Comparison of ENCODE assay signal across 15 cellular contexts in the genomic region with DNA sequence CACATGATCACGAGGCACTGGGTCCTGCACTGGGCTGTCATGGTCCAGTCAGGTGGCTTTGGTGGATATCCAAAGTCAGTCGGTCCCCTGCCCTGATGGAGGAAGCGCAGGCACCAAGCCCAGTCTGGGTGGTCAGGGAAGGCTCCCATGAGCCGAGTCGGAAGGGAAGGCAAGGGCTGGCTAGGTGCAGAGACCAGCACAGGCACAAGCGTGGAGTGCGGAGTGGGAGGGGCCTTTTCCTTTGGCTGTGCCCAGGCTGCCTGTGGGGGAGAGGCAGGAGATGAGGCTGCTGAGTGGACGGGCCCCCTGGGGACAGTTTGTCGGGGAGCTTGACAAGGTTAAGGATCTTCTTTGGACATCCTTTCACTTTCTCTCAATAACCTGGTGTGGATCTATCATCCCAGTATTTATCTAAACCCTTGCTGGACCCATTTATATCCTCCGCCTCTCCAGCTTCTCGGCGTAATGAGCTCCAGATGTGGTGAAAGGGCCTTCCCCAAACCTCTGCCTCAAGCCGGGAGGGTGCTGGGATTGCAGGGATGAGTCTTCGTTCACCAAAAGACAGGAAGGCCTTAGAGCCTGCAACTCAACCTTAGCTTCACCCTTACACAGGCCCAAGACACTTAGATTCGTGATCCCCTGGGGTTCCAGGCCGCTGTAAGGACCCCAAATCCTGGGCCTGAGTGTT. TPM values are rescaled to one million over a fixed set of nuclear protein-coding genes. Genes with fewer than 3 reads are reported as not detected.
DNase-seq lines count a peak whose midpoint lies in the region; ATAC-seq and TF ChIP-seq lines count a peak whose summit lies in the region.
"Had no signal": no experiment of that assay in that cellular context is flagged by ENCODE, and none has a peak within 500 bp of the region (broad histone marks: within the 10 kb centered on the region; RNA-seq: fewer than 3 reads in every experiment).

No MANE protein-coding gene starts in this region.

- peaks cover 8% of the 10 kb centered on the region for H3K27me3 Mint-ChIP-seq in activated T-helper 17 cell treated with anti-CD3 and anti-CD28 coated beads, Interleukin-2, amount 50 U/mL, for 72 hours
- H3K27me3 Mint-ChIP-seq in activated CD8-positive, alpha-beta T cell treated with anti-CD3 and anti-CD28 coated beads, Interleukin-2, amount 10 ng/mL, durations not matched to agents 7 days and 5 days (ENCODE audit: low read depth), result no peaks in the 10 kb centered on the region

- H3K4me1 Mint-ChIP-seq in stimulated activated effector memory CD8-positive, alpha-beta T cell treated with anti-CD3 and anti-CD28 coated beads, Interleukin-12 subunit alpha, Interleukin-12 subunit beta, amount 100 ng/mL, for 72 hours, result peaks cover 9% of the 10 kb centered on the region
- H3K4me1 Mint-ChIP-seq in activated T-helper 17 cell treated with anti-CD3 and anti-CD28 coated beads, Interleukin-2, amount 50 U/mL, for 72 hours, result peaks cover 5% of the 10 kb centered on the region
- peaks cover 5% of the 10 kb centered on the region for H3K4me1 Mint-ChIP-seq in activated CD8-positive, alpha-beta T cell treated with anti-CD3 and anti-CD28 coated beads, Interleukin-2, amount 10 ng/mL, durations not matched to agents 7 days and 5 days (ENCODE audit: low read depth)
- H3K4me1 Mint-ChIP-seq: CD4-positive, CD25-positive, alpha-beta regulatory T cell had no signal

- POLR2A ChIA-PET in activated CD8-positive, alpha-beta T cell treated with anti-CD3 and anti-CD28 coated beads, Interleukin-2, amount 10 ng/mL, durations not matched to agents 7 days and 5 days (lab: Charles Lee), result no interaction called here

- H3K36me3 Mint-ChIP-seq in stimulated activated effector memory CD8-positive, alpha-beta T cell treated with anti-CD3 and anti-CD28 coated beads, Interleukin-12 subunit alpha, Interleukin-12 subunit beta, amount 100 ng/mL, for 72 hours, result no peaks in the 10 kb centered on the region
- no peaks in the 10 kb centered on the region for H3K36me3 Mint-ChIP-seq in activated T-helper 17 cell treated with anti-CD3 and anti-CD28 coated beads, Interleukin-2, amount 50 U/mL, for 72 hours (ENCODE audit: low read depth)
- no peaks in the 10 kb centered on the region for H3K36me3 Mint-ChIP-seq in activated CD8-positive, alpha-beta T cell treated with anti-CD3 and anti-CD28 coated beads, Interleukin-2, amount 10 ng/mL, durations not matched to agents 7 days and 5 days (ENCODE audit: low read depth)
- H3K36me3 Mint-ChIP-seq: activated naive CD8-positive, alpha-beta T cell treated with anti-CD3 and anti-CD28 coated beads for 36 hours; CD4-positive, CD25-positive, alpha-beta regulatory T cell had no signal

- DNase-seq in Daoy (ENCODE audit: low read depth) (peak; percentile 84), fibroblast of the conjunctiva (ENCODE audit: low read depth) (peak; percentile 70), sciatic nerve (ENCODE audit: low spot score) (no peak)
- no peak for DNase-seq in stimulated activated effector memory CD8-positive, alpha-beta T cell treated with anti-CD3 and anti-CD28 coated beads, Interleukin-12 subunit alpha, Interleukin-12 subunit beta, amount 100 ng/mL, for 72 hours (ENCODE audit: low spot score in 2 of 2)
- no peak for DNase-seq in activated CD8-positive, alpha-beta T cell treated with anti-CD3 and anti-CD28 coated beads, Interleukin-2, amount 10 ng/mL, durations not matched to agents 7 days and 5 days
- DNase-seq: activated naive CD8-positive, alpha-beta T cell treated with anti-CD3 and anti-CD28 coated beads for 36 hours; CD4-positive, CD25-positive, alpha-beta regulatory T cell; gastrocnemius medialis; NCI-H187 treated with DMSO at 0.1 percent for 48 hours; NCI-H82; SJCRH30; stimulated activated naive CD8-positive, alpha-beta T cell treated with anti-CD3 and anti-CD28 coated beads, Interleukin-15, amount 100 ng/mL, for 72 hours had no signal

- intact Hi-C loops in sciatic nerve (cut with DNase I), result no loop called here

- no peak overlapping the region for H3K27ac Mint-ChIP-seq in stimulated activated effector memory CD8-positive, alpha-beta T cell treated with anti-CD3 and anti-CD28 coated beads, Interleukin-12 subunit alpha, Interleukin-12 subunit beta, amount 100 ng/mL, for 72 hours
- no peak overlapping the region for H3K27ac Mint-ChIP-seq in activated T-helper 17 cell treated with anti-CD3 and anti-CD28 coated beads, Interleukin-2, amount 50 U/mL, for 72 hours
- no peak overlapping the region for H3K27ac Mint-ChIP-seq in activated CD8-positive, alpha-beta T cell treated with anti-CD3 and anti-CD28 coated beads, Interleukin-2, amount 10 ng/mL, durations not matched to agents 7 days and 5 days
- H3K27ac Mint-ChIP-seq: activated naive CD8-positive, alpha-beta T cell treated with anti-CD3 and anti-CD28 coated beads for 36 hours had no signal

- CTCF ChIA-PET in activated CD8-positive, alpha-beta T cell treated with anti-CD3 and anti-CD28 coated beads, Interleukin-2, amount 10 ng/mL, durations not matched to agents 7 days and 5 days (lab: Charles Lee), result no interaction called here

- no peak overlapping the region for H3K4me3 Mint-ChIP-seq in stimulated activated effector memory CD8-positive, alpha-beta T cell treated with anti-CD3 and anti-CD28 coated beads, Interleukin-12 subunit alpha, Interleukin-12 subunit beta, amount 100 ng/mL, for 72 hours
- no peak overlapping the region for H3K4me3 Mint-ChIP-seq in activated T-helper 17 cell treated with anti-CD3 and anti-CD28 coated beads, Interleukin-2, amount 50 U/mL, for 72 hours
- H3K4me3 Mint-ChIP-seq in activated CD8-positive, alpha-beta T cell treated with anti-CD3 and anti-CD28 coated beads, Interleukin-2, amount 10 ng/mL, durations not matched to agents 7 days and 5 days, result no peak overlapping the region
- H3K4me3 Mint-ChIP-seq: activated naive CD8-positive, alpha-beta T cell treated with anti-CD3 and anti-CD28 coated beads for 36 hours; CD4-positive, CD25-positive, alpha-beta regulatory T cell; stimulated activated naive CD8-positive, alpha-beta T cell treated with anti-CD3 and anti-CD28 coated beads, Interleukin-15, amount 100 ng/mL, for 72 hours had no signal

- ATAC-seq in SK-N-SH treated with all-trans-retinoic acid at 6 μM for 48 hours (peak; percentile 73), sciatic nerve (peak; percentile 91), GM19455 (IDR thresholded peaks at IDR 0.05; ENCODE audit: unreplicated experiment) (no peak)
- no peak for ATAC-seq in stimulated activated effector memory CD8-positive, alpha-beta T cell treated with anti-CD3 and anti-CD28 coated beads, Interleukin-12 subunit alpha, Interleukin-12 subunit beta, amount 100 ng/mL, for 72 hours
- no peak for ATAC-seq in activated T-helper 17 cell treated with anti-CD3 and anti-CD28 coated beads, Interleukin-2, amount 50 U/mL, for 72 hours (replicated peaks)
- ATAC-seq in activated CD8-positive, alpha-beta T cell treated with anti-CD3 and anti-CD28 coated beads, Interleukin-2, amount 10 ng/mL, durations not matched to agents 7 days and 5 days, result no peak
- ATAC-seq: gastrocnemius medialis had no signal

- no peaks in the 10 kb centered on the region for H3K9me3 Mint-ChIP-seq in stimulated activated effector memory CD8-positive, alpha-beta T cell treated with anti-CD3 and anti-CD28 coated beads, Interleukin-12 subunit alpha, Interleukin-12 subunit beta, amount 100 ng/mL, for 72 hours
- no peaks in the 10 kb centered on the region for H3K9me3 Mint-ChIP-seq in activated T-helper 17 cell treated with anti-CD3 and anti-CD28 coated beads, Interleukin-2, amount 50 U/mL, for 72 hours
- H3K9me3 Mint-ChIP-seq in activated CD8-positive, alpha-beta T cell treated with anti-CD3 and anti-CD28 coated beads, Interleukin-2, amount 10 ng/mL, durations not matched to agents 7 days and 5 days (ENCODE audit: insufficient read depth), result no peaks in the 10 kb centered on the region
- H3K9me3 Mint-ChIP-seq: activated naive CD8-positive, alpha-beta T cell treated with anti-CD3 and anti-CD28 coated beads for 36 hours; CD4-positive, CD25-positive, alpha-beta regulatory T cell; stimulated activated naive CD8-positive, alpha-beta T cell treated with anti-CD3 and anti-CD28 coated beads, Interleukin-15, amount 100 ng/mL, for 72 hours had no signal

TF ChIP-seq in SK-N-SH treated with all-trans-retinoic acid at 6 μM for 48 hours, 23 proteins besides CTCF, POLR2A, EP300 and RAD21:
- TF ChIP-seq ZFP30 (CRISPR knock-in tag; IDR thresholded peaks at IDR 0.05), result no peak
- TF ChIP-seq TCF4 (CRISPR knock-in tag; IDR thresholded peaks at IDR 0.05; ENCODE audit: borderline replicate concordance), result peak; percentile 57; the same call in 1 of the 2 replicates

RNA-seq across cellular contexts. Expression of gene EPHB2, which starts 42.9 kb away (rescaled TPM):
- total RNA-seq in Daoy (2014; rRNA removed; shearing (Covaris generic)), result 80.0 and 94.2 TPM in 2 replicates
- 22.6 TPM for total RNA-seq in sciatic nerve
- total RNA-seq in activated T-helper 17 cell treated with anti-CD3 and anti-CD28 coated beads, Interleukin-2, amount 50 U/mL, for 72 hours, result under 1 TPM in 1 of 2 donors, not detected in 1; 0.04 TPM
- not detected for total RNA-seq in activated CD8-positive, alpha-beta T cell treated with anti-CD3 and anti-CD28 coated beads, Interleukin-2, amount 10 ng/mL, durations not matched to agents 7 days and 5 days
- total RNA-seq: CD4-positive, CD25-positive, alpha-beta regulatory T cell had no signal

Comparison
In these comparisons a context has a peak if more than half of its experiments do, and no peak if none do; other contexts are left out.
1. DNase-seq: peak in Daoy (single experiment) and fibroblast of the conjunctiva (single experiment); none in sciatic nerve (single experiment), stimulated activated effector memory CD8-positive, alpha-beta T cell treated with anti-CD3 and anti-CD28 coated beads, Interleukin-12 subunit alpha, Interleukin-12 subunit beta, amount 100 ng/mL, for 72 hours (0 of 2) and activated CD8-positive, alpha-beta T cell treated with anti-CD3 and anti-CD28 coated beads, Interleukin-2, amount 10 ng/mL, durations not matched to agents 7 days and 5 days (single experiment).
2. ATAC-seq: peak in SK-N-SH treated with all-trans-retinoic acid at 6 μM for 48 hours (single experiment) and sciatic nerve (single experiment); none in stimulated activated effector memory CD8-positive, alpha-beta T cell treated with anti-CD3 and anti-CD28 coated beads, Interleukin-12 subunit alpha, Interleukin-12 subunit beta, amount 100 ng/mL, for 72 hours (single experiment), GM19455 (single experiment), activated T-helper 17 cell treated with anti-CD3 and anti-CD28 coated beads, Interleukin-2, amount 50 U/mL, for 72 hours (single experiment) and activated CD8-positive, alpha-beta T cell treated with anti-CD3 and anti-CD28 coated beads, Interleukin-2, amount 10 ng/mL, durations not matched to agents 7 days and 5 days (single experiment).
3. RNA of gene EPHB2, which starts 42.9 kb away (total RNA-seq): 80.0 to 94.2 TPM in Daoy and 22.6 TPM in sciatic nerve (single experiment); 0.04 TPM in activated T-helper 17 cell treated with anti-CD3 and anti-CD28 coated beads, Interleukin-2, amount 50 U/mL, for 72 hours and not detected in activated CD8-positive, alpha-beta T cell treated with anti-CD3 and anti-CD28 coated beads, Interleukin-2, amount 10 ng/mL, durations not matched to agents 7 days and 5 days; every median in the first group is over 10 times any median in the second.